ENCODE assay signal across 26 cellular contexts in genomic region chr2:66059332-66059731, GRCh38.
"Had no signal": no experiment of that assay in that cellular context is flagged by ENCODE, and none has a peak within 500 bp of the region (broad histone marks: within the 10 kb centered on the region; RNA-seq: fewer than 3 reads in every experiment).

No MANE protein-coding gene starts in this region.

- H2AFZ ChIP-seq: parathyroid adenoma had no signal

- DNase-seq: naive B cell; naive thymus-derived CD8-positive, alpha-beta T cell; nephron progenitor cell; occipital lobe; ovary; posterior cingulate gyrus; psoas muscle; right cardiac atrium; spleen; stimulated activated CD4-positive, alpha-beta T cell treated with anti-CD3 and anti-CD28 coated beads, Interleukin-12 subunit alpha, Interleukin-12 subunit beta, amount 100 ng/mL, for 4 hours; stimulated activated CD4-positive, alpha-beta T cell treated with anti-CD3 and anti-CD28 coated beads, Interleukin-2, amount 100 ng/mL, for 24 hours; stimulated activated CD4-positive, alpha-beta T cell treated with anti-CD3 and anti-CD28 coated beads, Interleukin-2, amount 100 ng/mL, for 48 hours; stimulated activated CD4-positive, alpha-beta T cell treated with anti-CD3 and anti-CD28 coated beads, Interleukin-4, amount 100 ng/mL, for 24 hours; stimulated activated naive B cell treated with anti-CD40 and anti-IgM and Interleukin-4, amounts not matched to agents 10 μg/mL and 1 μg/mL and 100 μg/mL, for 72 hours; stimulated activated naive CD4-positive, alpha-beta T cell treated with Interleukin-2 at 50 U/mL for 16 hours; stomach; tibial artery; transverse colon; upper lobe of right lung had no signal

- H3K27ac ChIP-seq: ovary, parathyroid adenoma, psoas muscle, skin epidermis, spleen, stomach, tibial artery, transverse colon, upper lobe of right lung, vagina had no signal

- H3K4me3 ChIP-seq: ovary, psoas muscle, skin epidermis, smooth muscle cell, spleen, stomach, tibial artery, transverse colon, upper lobe of right lung, vagina had no signal

- H3K27me3 ChIP-seq: ovary, spleen, stomach, tibial artery, transverse colon, upper lobe of right lung, vagina had no signal

- ATAC-seq: naive thymus-derived CD8-positive, alpha-beta T cell; natural killer cell treated with Interleukin-12 subunit alpha and Interleukin-12 subunit beta and Interleukin-15 and Interleukin-18, amount 100 ng/mL, for 72 hours; psoas muscle; right cardiac atrium; sciatic nerve; stimulated activated effector memory CD8-positive, alpha-beta T cell treated with anti-CD3 and anti-CD28 coated beads, Interleukin-12 subunit alpha, Interleukin-12 subunit beta, amount 100 ng/mL, for 72 hours; stimulated activated naive B cell treated with anti-CD40 and anti-IgM and Interleukin-4, amounts not matched to agents 10 μg/mL and 1 μg/mL and 100 μg/mL, for 72 hours; upper lobe of right lung had no signal

- H3K4me2 ChIP-seq: smooth muscle cell had no signal

- H3K9ac ChIP-seq: parathyroid adenoma had no signal

- H3K9me3 ChIP-seq: ovary, psoas muscle, spleen, stomach, tibial artery, transverse colon, upper lobe of right lung, vagina had no signal

- H3K36me3 ChIP-seq: ovary, spleen, stomach, tibial artery, transverse colon, upper lobe of right lung, vagina had no signal

- H3K4me1 ChIP-seq: parathyroid adenoma, psoas muscle, spleen, stomach, tibial artery, transverse colon, upper lobe of right lung, vagina had no signal

- H3K79me2 ChIP-seq: parathyroid adenoma had no signal
